Comparison of ENCODE assay signal across 8 cellular contexts in the genomic region with DNA sequence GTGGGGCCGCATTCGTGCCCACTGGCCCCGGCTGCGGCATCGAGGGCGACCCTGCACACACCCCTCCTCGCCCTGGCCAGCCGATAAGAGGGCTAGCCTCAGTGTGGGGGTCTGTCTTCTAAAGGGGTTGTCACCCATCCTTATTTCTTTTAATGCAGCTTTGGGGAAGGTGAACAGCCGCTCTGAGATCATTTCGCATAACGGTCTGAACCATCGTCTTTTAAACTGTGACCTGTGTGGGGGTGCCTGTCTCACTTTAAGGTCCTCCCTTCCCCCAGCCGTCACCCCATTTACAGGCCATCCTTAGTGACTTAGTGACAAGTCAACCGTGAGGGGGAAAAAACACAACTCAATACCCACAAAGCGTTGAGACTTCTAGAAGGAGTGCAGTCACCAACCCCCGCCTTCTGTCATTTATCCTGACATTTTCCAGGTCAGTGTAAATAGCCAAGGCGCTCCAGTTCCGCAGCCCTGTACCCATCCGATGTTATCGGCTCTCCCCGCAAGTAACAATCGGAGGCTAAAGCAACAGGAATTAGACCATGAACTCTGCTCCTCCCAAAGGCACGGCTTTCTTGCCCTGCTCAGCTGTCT. TPM values are rescaled to one million over a fixed set of nuclear protein-coding genes. Genes with fewer than 3 reads are reported as not detected.
DNase-seq lines count a peak whose midpoint lies in the region; ATAC-seq and TF ChIP-seq lines count a peak whose summit lies in the region.

No MANE protein-coding gene starts in this region.

- H3K9me3 Mint-ChIP-seq in T-helper 2 cell treated with Interferon-gamma antibody and Interleukin-4, amounts not matched to agents 5 μg/mL and 100 μg/mL, for 36 hours: no peaks in the 10 kb centered on the region

- H3K27ac Mint-ChIP-seq in T-helper 2 cell treated with Interferon-gamma antibody and Interleukin-4, amounts not matched to agents 5 μg/mL and 100 μg/mL, for 36 hours: no peak overlapping the region

- H3K9me3 ChIP-seq in right lobe of liver: no peaks in the 10 kb centered on the region
- no peaks in the 10 kb centered on the region for H3K9me3 ChIP-seq in subcutaneous abdominal adipose tissue (ENCODE audit: control insufficient read depth in 5 of 5, low read length in 5 of 5)

- TF ChIP-seq POLR2A in right lobe of liver (IDR thresholded peaks at IDR 0.05): no peak

- H3K27me3 Mint-ChIP-seq in T-helper 2 cell treated with Interferon-gamma antibody and Interleukin-4, amounts not matched to agents 5 μg/mL and 100 μg/mL, for 36 hours (ENCODE audit: low read depth): peaks cover 51% of the 10 kb centered on the region

- H3K27ac ChIP-seq in coronary artery (peak overlapping the region; percentile 93 to 95), right lobe of liver (peak overlapping the region; percentile 95 to 97 (median 95)), subcutaneous abdominal adipose tissue (ENCODE audit: low read depth, low read length) (peak overlapping the region; percentile 86)

- peaks cover 7% of the 10 kb centered on the region for H3K4me1 Mint-ChIP-seq in T-helper 2 cell treated with Interferon-gamma antibody and Interleukin-4, amounts not matched to agents 5 μg/mL and 100 μg/mL, for 36 hours (ENCODE audit: low read depth)

- TF ChIP-seq CTCF in coronary artery (IDR thresholded peaks at IDR 0.05) (no peak), right lobe of liver (IDR thresholded peaks at IDR 0.05) (no peak)

- H3K36me3 ChIP-seq in right lobe of liver: no peaks in the 10 kb centered on the region
- H3K36me3 ChIP-seq in subcutaneous abdominal adipose tissue (ENCODE audit: control insufficient read depth in 5 of 5, insufficient read depth in 5 of 5, low read length in 5 of 5): no peaks in the 10 kb centered on the region

- ATAC-seq in HG02610 (IDR thresholded peaks at IDR 0.05; ENCODE audit: unreplicated experiment) (peak; percentile 15), right lobe of liver (peak; percentile 8 to 18 (median 8))

- H3K4me3 Mint-ChIP-seq in T-helper 2 cell treated with Interferon-gamma antibody and Interleukin-4, amounts not matched to agents 5 μg/mL and 100 μg/mL, for 36 hours: peak overlapping the region; percentile 85

- no peaks in the 10 kb centered on the region for H3K27me3 ChIP-seq in right lobe of liver
- no peaks in the 10 kb centered on the region for H3K27me3 ChIP-seq in subcutaneous abdominal adipose tissue (ENCODE audit: control insufficient read depth in 5 of 5, insufficient read depth in 4 of 5, low read length in 5 of 5)

- H3K4me1 ChIP-seq in right lobe of liver (peaks cover 0 to 8% (median 3%) of the 10 kb centered on the region in 4 donors), subcutaneous abdominal adipose tissue (ENCODE audit: control insufficient read depth in 5 of 5, insufficient read depth in 5 of 5, low read length in 5 of 5) (peaks cover 0 to 24% (median 19%) of the 10 kb centered on the region in 5 donors)

- intact Hi-C loops in right lobe of liver (cut with DNase I): no loop called here

- H3K4me3 ChIP-seq in coronary artery (peak overlapping the region; percentile 78), right lobe of liver (peak overlapping the region; percentile 40 to 88 (median 87)), subcutaneous abdominal adipose tissue (ENCODE audit: low read depth in 1 of 5, low read length in 5 of 5) (peak overlapping the region; percentile 77 to 94 (median 84))

- peaks cover 3% of the 10 kb centered on the region for H3K36me3 Mint-ChIP-seq in T-helper 2 cell treated with Interferon-gamma antibody and Interleukin-4, amounts not matched to agents 5 μg/mL and 100 μg/mL, for 36 hours (ENCODE audit: low read depth)

- no peak for DNase-seq in T-helper 2 cell treated with Interferon-gamma antibody and Interleukin-4, amounts not matched to agents 5 μg/mL and 100 μg/mL, for 36 hours (ENCODE audit: low spot score)
- DNase-seq in T-helper 2 cell (no peak), NCI-H82 treated with DMSO at 0.1 percent for 48 hours (lab: John Stamatoyannopoulos, UW; ENCODE audit: unreplicated experiment) (peak; percentile 33), coronary artery (ENCODE audit: low spot score) (no peak), right lobe of liver (peak in 2 of 3 donors; percentile 20 to 48), NCI-H1048 (lab: John Stamatoyannopoulos, UW) (no peak)

- 3% methylated on average over 18 of the region's 23 CpGs for WGBS in right lobe of liver (ENCODE audit: insufficient coverage, low coverage, low lambda C conversion rate, missing lambda C conversion rate)

- H3K9ac ChIP-seq in subcutaneous abdominal adipose tissue (ENCODE audit: low read length in 5 of 5): peak overlapping the region; percentile 62 to 82 (median 68)

RNA-seq across cellular contexts. Expression of gene DENND5B, which starts 0.5 kb away (rescaled TPM):
- total RNA-seq in right lobe of liver: 10 to 100 TPM; 12.6 to 18.4 (median 16.6) TPM

Comparison
In these comparisons a context has a peak if more than half of its experiments do, and no peak if none do; other contexts are left out.
1. DNase-seq: peak in NCI-H82 treated with DMSO at 0.1 percent for 48 hours (single experiment) and right lobe of liver (2 of 3); none in T-helper 2 cell treated with Interferon-gamma antibody and Interleukin-4, amounts not matched to agents 5 μg/mL and 100 μg/mL, for 36 hours (single experiment), T-helper 2 cell (0 of 5), coronary artery (single experiment) and NCI-H1048 (single experiment).
2. Peak in every context shown above with its lines, with median percentiles within 50 percentile points of each other: H3K27ac ChIP-seq and H3K4me3 ChIP-seq.